ENCODE assay signal across 25 cellular contexts in the genomic region with DNA sequence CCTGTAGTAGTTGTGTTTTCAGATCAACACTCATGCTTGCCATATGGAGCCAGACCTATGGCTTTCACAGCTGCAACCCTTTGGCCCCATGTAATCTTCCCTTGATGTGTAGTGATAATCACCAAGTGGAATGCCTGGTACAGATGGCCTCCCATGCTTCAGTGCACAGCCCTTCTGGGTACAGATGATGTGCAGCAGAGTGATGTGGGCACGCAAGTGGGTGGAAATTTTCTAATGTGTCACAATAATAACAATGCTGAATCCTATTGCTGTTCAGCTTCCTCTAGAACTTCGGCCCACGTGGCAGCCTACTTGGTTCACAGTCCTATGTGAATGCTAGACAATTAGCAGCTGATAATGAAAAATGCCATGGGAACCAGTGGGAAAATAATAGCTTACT.
DNase-seq lines count a peak whose midpoint lies in the region; ATAC-seq, FAIRE-seq and TF ChIP-seq lines count a peak whose summit lies in the region.
"Had no signal": no experiment of that assay in that cellular context is flagged by ENCODE, and none has a peak within 500 bp of the region (broad histone marks: within the 10 kb centered on the region; RNA-seq: fewer than 3 reads in every experiment).

No MANE protein-coding gene starts in this region.

- H3K36me3 Mint-ChIP-seq in activated CD8-positive, alpha-beta T cell treated with anti-CD3 and anti-CD28 coated beads for 36 hours (ENCODE audit: low read depth), result no peaks in the 10 kb centered on the region
- H3K36me3 Mint-ChIP-seq: activated naive CD8-positive, alpha-beta T cell treated with anti-CD3 and anti-CD28 coated beads, Interleukin-2, amount 10 ng/mL, durations not matched to agents 7 days and 5 days; memory B cell; naive thymus-derived CD4-positive, alpha-beta T cell had no signal

- no peaks in the 10 kb centered on the region for H3K9me3 Mint-ChIP-seq in activated CD8-positive, alpha-beta T cell treated with anti-CD3 and anti-CD28 coated beads for 36 hours
- H3K9me3 Mint-ChIP-seq: activated naive CD8-positive, alpha-beta T cell treated with anti-CD3 and anti-CD28 coated beads, Interleukin-2, amount 10 ng/mL, durations not matched to agents 7 days and 5 days; activated T-helper 17 cell treated with anti-CD3 and anti-CD28 coated beads, Interleukin-2, amount 50 U/mL, for 72 hours; effector memory CD8-positive, alpha-beta T cell; memory B cell; naive thymus-derived CD4-positive, alpha-beta T cell; stimulated activated naive CD8-positive, alpha-beta T cell treated with anti-CD3 and anti-CD28 coated beads, Interleukin-15, Interleukin-2, amounts not matched to agents 100 ng/mL and 50 ng/mL, for 24 hours had no signal

- no peak for TF ChIP-seq CTCF in gastrocnemius medialis (IDR thresholded peaks at IDR 0.05 in 4 of 5, conservative IDR thresholded peaks at IDR 0.05 in 1 of 5)
- TF ChIP-seq CTCF in activated CD8-positive, alpha-beta T cell treated with anti-CD3 and anti-CD28 coated beads for 36 hours (IDR thresholded peaks at IDR 0.05), result no peak

- H3K4me3 Mint-ChIP-seq in activated CD8-positive, alpha-beta T cell treated with anti-CD3 and anti-CD28 coated beads for 36 hours, result no peak overlapping the region
- H3K4me3 Mint-ChIP-seq: activated naive CD8-positive, alpha-beta T cell treated with anti-CD3 and anti-CD28 coated beads, Interleukin-2, amount 10 ng/mL, durations not matched to agents 7 days and 5 days; activated T-helper 17 cell treated with anti-CD3 and anti-CD28 coated beads, Interleukin-2, amount 50 U/mL, for 72 hours; B cell; effector memory CD8-positive, alpha-beta T cell; memory B cell; naive thymus-derived CD4-positive, alpha-beta T cell; stimulated activated naive CD8-positive, alpha-beta T cell treated with anti-CD3 and anti-CD28 coated beads, Interleukin-15, Interleukin-2, amounts not matched to agents 100 ng/mL and 50 ng/mL, for 24 hours had no signal

- no peaks in the 10 kb centered on the region for H3K27me3 ChIP-seq in gastrocnemius medialis
- H3K27me3 ChIP-seq: tibial nerve had no signal

- DNase-seq in HK-2 (ENCODE audit: unreplicated experiment), result peak; percentile 20
- DNase-seq in NCI-H82 treated with DMSO at 0.1 percent for 48 hours (lab: John Stamatoyannopoulos, UW; ENCODE audit: unreplicated experiment), result peak; percentile 73
- peak; percentile 69 for DNase-seq in glomerular visceral epithelial cell (ENCODE audit: extremely low spot score)
- no peak for DNase-seq in urothelium cell line (ENCODE audit: low spot score)
- DNase-seq in gastrocnemius medialis, result no peak
- no peak for DNase-seq in sciatic nerve (ENCODE audit: low spot score)
- no peak for DNase-seq in activated CD8-positive, alpha-beta T cell treated with anti-CD3 and anti-CD28 coated beads for 36 hours
- DNase-seq: activated CD4-positive, alpha-beta T cell treated with anti-CD3 and anti-CD28 coated beads, Interleukin-2, amount 50 U/mL, for 1 hour; activated naive CD8-positive, alpha-beta T cell treated with anti-CD3 and anti-CD28 coated beads, Interleukin-2, amount 10 ng/mL, durations not matched to agents 7 days and 5 days; effector memory CD8-positive, alpha-beta T cell; EL; HCEC 1CT; kidney; naive thymus-derived CD4-positive, alpha-beta T cell; NCI-H1417 treated with DMSO at 0.1 percent for 48 hours; NCI-H748 treated with DMSO at 0.1 percent for 48 hours; right cardiac atrium; SIG-M5 had no signal

- CTCF ChIA-PET in activated CD8-positive, alpha-beta T cell treated with anti-CD3 and anti-CD28 coated beads for 36 hours (lab: Charles Lee), result interaction anchor here (1.3 kb wide), 1 partner anchor 176 kb away, joined by 5 read pairs; no protein-coding TSS in a partner anchor

- no peak overlapping the region for H3K27ac Mint-ChIP-seq in activated CD8-positive, alpha-beta T cell treated with anti-CD3 and anti-CD28 coated beads for 36 hours
- H3K27ac Mint-ChIP-seq: activated naive CD8-positive, alpha-beta T cell treated with anti-CD3 and anti-CD28 coated beads, Interleukin-2, amount 10 ng/mL, durations not matched to agents 7 days and 5 days; activated T-helper 17 cell treated with anti-CD3 and anti-CD28 coated beads, Interleukin-2, amount 50 U/mL, for 72 hours; B cell; effector memory CD8-positive, alpha-beta T cell; memory B cell; naive thymus-derived CD4-positive, alpha-beta T cell; stimulated activated naive CD8-positive, alpha-beta T cell treated with anti-CD3 and anti-CD28 coated beads, Interleukin-15, Interleukin-2, amounts not matched to agents 100 ng/mL and 50 ng/mL, for 24 hours had no signal

- peak; percentile 91 for FAIRE-seq in urothelium cell line (lab: Jason Lieb, UNC)
- FAIRE-seq: frontal cortex, kidney had no signal

- in situ Hi-C loops in gastrocnemius medialis (cut with MboI; ENCODE audit: low sequenced_read_pairs in 4 of 4), result no loop called here

- H3K4me1 ChIP-seq in gastrocnemius medialis, result no peaks in the 10 kb centered on the region
- H3K4me1 ChIP-seq: tibial nerve had no signal

- intact Hi-C loops in gastrocnemius medialis (cut with DNase I; ENCODE audit: low total_unique reads), result no loop called here
- intact Hi-C loops in sciatic nerve (cut with DNase I), result no loop called here
- intact Hi-C loops in activated CD8-positive, alpha-beta T cell treated with anti-CD3 and anti-CD28 coated beads for 36 hours (cut with micrococcal nuclease), result no loop called here

- H3K27ac ChIP-seq in gastrocnemius medialis, result no peak overlapping the region
- H3K27ac ChIP-seq: tibial nerve had no signal

- peaks cover 6% of the 10 kb centered on the region for H3K27me3 Mint-ChIP-seq in activated CD8-positive, alpha-beta T cell treated with anti-CD3 and anti-CD28 coated beads for 36 hours
- H3K27me3 Mint-ChIP-seq: memory B cell had no signal

- TF ChIP-seq POLR2A in gastrocnemius medialis (IDR thresholded peaks at IDR 0.05), result no peak

- no peak overlapping the region for H3K4me3 ChIP-seq in gastrocnemius medialis
- H3K4me3 ChIP-seq: tibial nerve had no signal

- no peaks in the 10 kb centered on the region for H3K36me3 ChIP-seq in gastrocnemius medialis
- H3K36me3 ChIP-seq: tibial nerve had no signal

- H3K4me1 Mint-ChIP-seq in activated CD8-positive, alpha-beta T cell treated with anti-CD3 and anti-CD28 coated beads for 36 hours (ENCODE audit: low read depth), result no peaks in the 10 kb centered on the region
- H3K4me1 Mint-ChIP-seq: activated naive CD8-positive, alpha-beta T cell treated with anti-CD3 and anti-CD28 coated beads, Interleukin-2, amount 10 ng/mL, durations not matched to agents 7 days and 5 days; activated T-helper 17 cell treated with anti-CD3 and anti-CD28 coated beads, Interleukin-2, amount 50 U/mL, for 72 hours; B cell; memory B cell; naive thymus-derived CD4-positive, alpha-beta T cell had no signal

- POLR2A ChIA-PET in activated CD8-positive, alpha-beta T cell treated with anti-CD3 and anti-CD28 coated beads for 36 hours (lab: Charles Lee), result no interaction called here

- no peaks in the 10 kb centered on the region for H3K9me3 ChIP-seq in gastrocnemius medialis
- H3K9me3 ChIP-seq: tibial nerve had no signal

- ATAC-seq in gastrocnemius medialis (no peak), sciatic nerve (no peak)
- no peak for ATAC-seq in activated CD8-positive, alpha-beta T cell treated with anti-CD3 and anti-CD28 coated beads for 36 hours
- ATAC-seq: activated T-helper 17 cell treated with anti-CD3 and anti-CD28 coated beads, Interleukin-2, amount 50 U/mL, for 72 hours; effector memory CD8-positive, alpha-beta T cell; esophagus mucosa; naive thymus-derived CD4-positive, alpha-beta T cell; right cardiac atrium had no signal

Comparison
In these comparisons a context has a peak if more than half of its experiments do, and no peak if none do; other contexts are left out.
1. DNase-seq: peak in HK-2 (single experiment), NCI-H82 treated with DMSO at 0.1 percent for 48 hours (single experiment) and glomerular visceral epithelial cell (single experiment); none in urothelium cell line (single experiment), gastrocnemius medialis (0 of 2), sciatic nerve (single experiment) and activated CD8-positive, alpha-beta T cell treated with anti-CD3 and anti-CD28 coated beads for 36 hours (single experiment).